Comparison of ENCODE assay signal across 14 cellular contexts in genomic region chr2:82875891-82876290, GRCh38.
"Had no signal": no experiment of that assay in that cellular context is flagged by ENCODE, and none has a peak within 500 bp of the region (broad histone marks: within the 10 kb centered on the region; RNA-seq: fewer than 3 reads in every experiment).

No MANE protein-coding gene starts in this region.

- DNase-seq: activated CD4-positive, alpha-beta T cell treated with anti-CD3 and anti-CD28 coated beads, Interleukin-2, amount 50 U/mL, for 48 hours; activated naive CD4-positive, alpha-beta T cell treated with anti-CD3 and anti-CD28 coated beads, Interleukin-2, amount 10 ng/mL, durations not matched to agents 7 days and 5 days; dermis blood vessel endothelial cell; effector memory CD8-positive, alpha-beta T cell; gastrocnemius medialis; mucosa of descending colon; natural killer cell; posterior cingulate gyrus; stimulated activated CD4-positive, alpha-beta T cell treated with anti-CD3 and anti-CD28 coated beads, Interleukin-4, amount 100 ng/mL, for 24 hours; stimulated activated naive CD4-positive, alpha-beta T cell; T-helper 2 cell; transverse colon had no signal

- H3K9me3 ChIP-seq: gastrocnemius medialis, mucosa of descending colon had no signal

- H3K4me1 ChIP-seq: gastrocnemius medialis, left lung, transverse colon had no signal

- H3K36me3 ChIP-seq: gastrocnemius medialis, left lung, transverse colon had no signal

- ATAC-seq: effector memory CD8-positive, alpha-beta T cell; gastrocnemius medialis; left lung; mucosa of descending colon; natural killer cell had no signal

- H3K27me3 ChIP-seq: gastrocnemius medialis, left lung, transverse colon had no signal

- H3K4me3 ChIP-seq: gastrocnemius medialis, left lung, mucosa of descending colon, skin epidermis, transverse colon had no signal

- H3K27ac ChIP-seq: gastrocnemius medialis, left lung, skin epidermis, transverse colon had no signal
